Comparison of ENCODE assay signal across 8 cellular contexts in genomic region chr1:117067528-117068370, GRCh38. TPM values are rescaled to one million over a fixed set of nuclear protein-coding genes. Genes with fewer than 3 reads are reported as not detected.
DNase-seq lines count a peak whose midpoint lies in the region; ATAC-seq, FAIRE-seq and TF ChIP-seq lines count a peak whose summit lies in the region.

No MANE protein-coding gene starts in this region.

- POLR2A ChIA-PET in CD8-positive, alpha-beta T cell (lab: Charles Lee): no interaction called here

- no peak for FAIRE-seq in astrocyte (lab: Jason Lieb, UNC)

- no peak overlapping the region for H3K4me3 Mint-ChIP-seq in CD8-positive, alpha-beta T cell
- no peak overlapping the region for H3K4me3 Mint-ChIP-seq in astrocyte (ENCODE audit: unreplicated experiment)

- H3K27me3 ChIP-seq in CD8-positive, alpha-beta T cell (ENCODE audit: insufficient read depth, low read length): no peaks in the 10 kb centered on the region
- H3K27me3 ChIP-seq in astrocyte (ENCODE audit: insufficient read depth, low read length): no peaks in the 10 kb centered on the region
- no peaks in the 10 kb centered on the region for H3K27me3 ChIP-seq in right atrium auricular region

- H3K27ac ChIP-seq in CD8-positive, alpha-beta T cell (ENCODE audit: low read depth, low read length): no peak overlapping the region
- H3K27ac ChIP-seq in astrocyte (ENCODE audit: low read depth, low read length) (no peak overlapping the region), right atrium auricular region (no peak overlapping the region)

- no peaks in the 10 kb centered on the region for H3K27me3 Mint-ChIP-seq in CD8-positive, alpha-beta T cell (ENCODE audit: low read depth)
- H3K27me3 Mint-ChIP-seq in astrocyte (ENCODE audit: low read depth, unreplicated experiment): no peaks in the 10 kb centered on the region

- H3K36me3 ChIP-seq in CD8-positive, alpha-beta T cell (ENCODE audit: insufficient read depth, low read length): no peaks in the 10 kb centered on the region
- H3K36me3 ChIP-seq in astrocyte (ENCODE audit: insufficient read depth, low read length) (no peaks in the 10 kb centered on the region), right atrium auricular region (no peaks in the 10 kb centered on the region)

- ATAC-seq in CD8-positive, alpha-beta T cell: peak; percentile 75
- peak; percentile 63 for ATAC-seq in GM18867 (IDR thresholded peaks at IDR 0.05; ENCODE audit: unreplicated experiment)
- peak; percentile 52 for ATAC-seq in HG03520 (IDR thresholded peaks at IDR 0.05; ENCODE audit: unreplicated experiment)
- no peak for ATAC-seq in HG03139 (IDR thresholded peaks at IDR 0.05; ENCODE audit: unreplicated experiment)

- peaks cover 7% of the 10 kb centered on the region for H3K79me2 ChIP-seq in astrocyte (ENCODE audit: insufficient read depth, low read length)

- peak in 4 of 7 experiments; percentile 23 to 40 (median 36) for DNase-seq in CD8-positive, alpha-beta T cell
- DNase-seq in OCI-M1 (lab: John Stamatoyannopoulos, UW) (peak; percentile 66), astrocyte (ENCODE audit: low read depth) (peak; percentile 33), right atrium auricular region (ENCODE audit: low spot score) (peak; percentile 67), retina (peak; percentile 68)

- H3K36me3 Mint-ChIP-seq in CD8-positive, alpha-beta T cell: peaks cover 51% of the 10 kb centered on the region
- peaks cover 2% of the 10 kb centered on the region for H3K36me3 Mint-ChIP-seq in astrocyte (ENCODE audit: low read depth, unreplicated experiment)

- H3K27ac Mint-ChIP-seq in CD8-positive, alpha-beta T cell: no peak overlapping the region
- no peak overlapping the region for H3K27ac Mint-ChIP-seq in astrocyte (ENCODE audit: unreplicated experiment)

- TF ChIP-seq CTCF in CD8-positive, alpha-beta T cell (IDR thresholded peaks at IDR 0.05): peak; percentile 55
- TF ChIP-seq CTCF in astrocyte (IDR thresholded peaks at IDR 0.05; ENCODE audit: insufficient read depth, low read depth, low read length) (peak; percentile 88), right atrium auricular region (IDR thresholded peaks at IDR 0.05) (peak; percentile 27 to 84)

- peaks cover 19% of the 10 kb centered on the region for H3K4me1 Mint-ChIP-seq in CD8-positive, alpha-beta T cell (ENCODE audit: low read depth)
- H3K4me1 Mint-ChIP-seq in astrocyte (ENCODE audit: low read depth, unreplicated experiment): peaks cover 9% of the 10 kb centered on the region

- no peak overlapping the region for H3K4me3 ChIP-seq in CD8-positive, alpha-beta T cell (ENCODE audit: low read depth, low read length)
- no peak overlapping the region for H3K4me3 ChIP-seq in astrocyte (ENCODE audit: insufficient read depth, low read depth, low read length)
- no peak overlapping the region for H3K4me3 ChIP-seq in right atrium auricular region

- no peaks in the 10 kb centered on the region for H3K4me1 ChIP-seq in CD8-positive, alpha-beta T cell (ENCODE audit: insufficient read depth, low read length)
- H3K4me1 ChIP-seq in astrocyte (ENCODE audit: insufficient read depth, low read length) (peaks cover 9% of the 10 kb centered on the region), right atrium auricular region (no peaks in the 10 kb centered on the region)

- no peak overlapping the region for H3K9ac ChIP-seq in astrocyte (ENCODE audit: low read length)

- H2AFZ ChIP-seq in astrocyte (ENCODE audit: low read depth, low read length): no peak overlapping the region

- H3K9me3 ChIP-seq in CD8-positive, alpha-beta T cell (ENCODE audit: low read length): no peaks in the 10 kb centered on the region
- H3K9me3 ChIP-seq in astrocyte (ENCODE audit: insufficient read depth, low read depth, low read length) (no peaks in the 10 kb centered on the region), right atrium auricular region (no peaks in the 10 kb centered on the region)

- no peaks in the 10 kb centered on the region for H3K9me3 Mint-ChIP-seq in CD8-positive, alpha-beta T cell
- H3K9me3 Mint-ChIP-seq in astrocyte (ENCODE audit: unreplicated experiment): no peaks in the 10 kb centered on the region

- no peaks in the 10 kb centered on the region for H4K20me1 ChIP-seq in astrocyte (ENCODE audit: insufficient read depth, low read length)

- CTCF ChIA-PET in CD8-positive, alpha-beta T cell (lab: Charles Lee): interaction anchor here (0.6 to 5.7 kb wide), 14 partner anchors 13 to 693 kb away, joined by 3 to 54 read pairs (median 3); no protein-coding TSS in a partner anchor

- intact Hi-C loops in CD8-positive, alpha-beta T cell (cut with DNase I, micrococcal nuclease): loop anchor here (1.0 to 10.0 kb wide), 8 partner anchors 61 to 857 kb away; partner anchors contain the start of genes GDAP2 (in 2 of the 2) and WDR3 (in 2 of the 2)

- no peak overlapping the region for H3K4me2 ChIP-seq in astrocyte (ENCODE audit: low read length)

RNA-seq across cellular contexts. Expression of gene TTF2, which starts 7.6 kb away (rescaled TPM):
- 10 to 100 TPM; 31.5 to 33.2 TPM for total RNA-seq in CD8-positive, alpha-beta T cell
- total RNA-seq in astrocyte: 16.6 and 23.4 TPM in 2 replicates
- 1 to 10 TPM; 6.9 to 9.0 TPM for total RNA-seq in right atrium auricular region

RNA-seq across cellular contexts. Expression of gene TRIM45, which starts 53.8 kb away (rescaled TPM):
- total RNA-seq in CD8-positive, alpha-beta T cell: under 1 TPM in 1 of 2 experiments, not detected in 1; 0.08 TPM
- total RNA-seq in astrocyte (2.5 and 3.1 TPM in 2 replicates), right atrium auricular region (10 to 100 TPM in 1 of 2 donors, 1 to 10 TPM in 1; 4.8 to 10.9 TPM)
